ENCODE assay signal across 8 cellular contexts in the genomic region with DNA sequence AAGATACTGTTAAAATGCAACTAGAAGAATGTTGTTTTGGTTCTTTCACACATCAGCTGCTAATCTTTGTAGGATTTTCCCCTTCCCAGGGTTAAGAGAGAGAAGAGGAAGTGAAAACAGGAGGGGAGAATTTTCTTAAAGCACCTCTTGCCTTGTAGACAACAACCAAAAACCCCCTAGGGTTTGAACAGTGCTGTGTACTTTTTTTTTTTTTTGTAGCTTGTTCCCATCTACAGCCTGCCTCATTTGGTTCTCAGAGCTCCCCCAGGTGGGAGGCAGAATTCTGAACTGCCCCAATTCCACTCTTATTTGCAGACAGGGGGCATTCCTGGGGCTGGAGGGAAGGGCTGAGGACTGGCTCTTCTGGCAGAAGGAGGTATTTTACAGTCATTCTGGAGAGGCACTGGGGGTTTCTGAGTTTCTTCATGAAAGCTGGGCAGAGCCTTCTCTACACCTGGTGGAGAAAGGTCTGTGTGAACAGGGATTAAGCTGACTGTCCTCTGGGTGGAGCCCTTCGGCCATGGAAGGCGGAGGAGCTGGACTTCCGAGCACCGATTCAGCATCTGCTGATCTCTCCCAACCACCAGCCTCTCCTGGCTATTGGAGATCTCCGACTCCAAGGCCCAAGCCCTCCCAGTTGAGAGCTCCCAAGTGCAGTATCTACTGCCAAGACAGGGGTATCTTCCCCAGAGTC. TPM values are rescaled to one million over a fixed set of nuclear protein-coding genes. Genes with fewer than 3 reads are reported as not detected.
DNase-seq lines count a peak whose midpoint lies in the region; ATAC-seq, FAIRE-seq and TF ChIP-seq lines count a peak whose summit lies in the region.

No MANE protein-coding gene starts in this region.

- no peaks in the 10 kb centered on the region for H3K9me3 ChIP-seq in effector memory CD4-positive, alpha-beta T cell (ENCODE audit: control insufficient read depth, low read length)
- no peaks in the 10 kb centered on the region for H3K9me3 ChIP-seq in naive thymus-derived CD4-positive, alpha-beta T cell (ENCODE audit: control insufficient read depth in 2 of 3, low read length in 3 of 3)

- ATAC-seq in GM21529 (IDR thresholded peaks at IDR 0.05; ENCODE audit: unreplicated experiment) (peak; percentile 57), SK-N-SH treated with all-trans-retinoic acid at 6 μM for 48 hours (peak; percentile 55)
- peak; percentile 79 for ATAC-seq in naive thymus-derived CD4-positive, alpha-beta T cell

- POLR2A ChIA-PET in naive thymus-derived CD4-positive, alpha-beta T cell (lab: Charles Lee): interaction anchor here (0.6 to 29.4 kb wide), 17 partner anchors 11 to 475 kb away, joined by 3 to 2132 read pairs (median 7); partner anchors contain the start of genes CCR7 and TOP2A

- peaks cover 49% of the 10 kb centered on the region for H3K4me1 ChIP-seq in effector memory CD4-positive, alpha-beta T cell (ENCODE audit: control insufficient read depth, insufficient read depth, low read length, poor library complexity, severe bottlenecking)
- peaks cover 50 to 77% of the 10 kb centered on the region in 2 donors for H3K4me1 ChIP-seq in naive thymus-derived CD4-positive, alpha-beta T cell (ENCODE audit: control insufficient read depth in 2 of 2, insufficient read depth in 2 of 2, low read length in 2 of 2)

- H3K9me3 Mint-ChIP-seq in naive thymus-derived CD4-positive, alpha-beta T cell: no peaks in the 10 kb centered on the region

- peak overlapping the region; percentile 71 to 88 (median 82) for H3K4me3 Mint-ChIP-seq in naive thymus-derived CD4-positive, alpha-beta T cell

- CTCF ChIA-PET in naive thymus-derived CD4-positive, alpha-beta T cell (lab: Charles Lee): interaction anchor here (0.5 to 16.4 kb wide), 36 partner anchors 10 to 308 kb away, joined by 3 to 425 read pairs (median 5); partner anchors contain the start of genes CCR7 and IGFBP4

- no peaks in the 10 kb centered on the region for H3K36me3 ChIP-seq in effector memory CD4-positive, alpha-beta T cell (ENCODE audit: control insufficient read depth, insufficient read depth, low read length)
- no peaks in the 10 kb centered on the region for H3K36me3 ChIP-seq in naive thymus-derived CD4-positive, alpha-beta T cell (ENCODE audit: control insufficient read depth in 2 of 3, insufficient read depth in 3 of 3, low read length in 3 of 3)

- H3K4me3 ChIP-seq in effector memory CD4-positive, alpha-beta T cell (ENCODE audit: insufficient read depth, low read depth, low read length, poor library complexity, severe bottlenecking): no peak overlapping the region
- H3K4me3 ChIP-seq in naive thymus-derived CD4-positive, alpha-beta T cell (ENCODE audit: low read length): peak overlapping the region; percentile 31

- peak overlapping the region; percentile 95 for H3K27ac ChIP-seq in effector memory CD4-positive, alpha-beta T cell (ENCODE audit: insufficient read depth, low read length, poor library complexity, severe bottlenecking)
- H3K27ac ChIP-seq in naive thymus-derived CD4-positive, alpha-beta T cell (ENCODE audit: low read depth, low read length): peak overlapping the region; percentile 94

- no peaks in the 10 kb centered on the region for H3K27me3 Mint-ChIP-seq in naive thymus-derived CD4-positive, alpha-beta T cell

- no peaks in the 10 kb centered on the region for H3K27me3 ChIP-seq in effector memory CD4-positive, alpha-beta T cell (replicated peaks; ENCODE audit: control insufficient read depth, insufficient read depth, low read length, poor library complexity, severe bottlenecking)
- H3K27me3 ChIP-seq in naive thymus-derived CD4-positive, alpha-beta T cell (ENCODE audit: control insufficient read depth in 2 of 2, insufficient read depth in 2 of 2, low read length in 2 of 2): no peaks in the 10 kb centered on the region

- H3K36me3 Mint-ChIP-seq in naive thymus-derived CD4-positive, alpha-beta T cell: no peaks in the 10 kb centered on the region

- FAIRE-seq in HTR-8/SVneo (lab: Jason Lieb, UNC): no peak

- H3K27ac Mint-ChIP-seq in naive thymus-derived CD4-positive, alpha-beta T cell: peak overlapping the region; percentile 90 to 100 (median 98)

- peak; percentile 74 for DNase-seq in activated effector memory CD4-positive, alpha-beta T cell treated with anti-CD3 and anti-CD28 coated beads, Interleukin-2, amount 50 U/mL, for 16 hours
- DNase-seq in activated effector memory CD4-positive, alpha-beta T cell treated with Interleukin-2 at 50 U/mL for 16 hours: no peak
- DNase-seq in HTR-8/SVneo (ENCODE audit: insufficient read length, low spot score) (peak; percentile 87), LoVo (ENCODE audit: low spot score) (no peak)
- DNase-seq in effector memory CD4-positive, alpha-beta T cell: peak in 1 of 3 donors; percentile 36
- DNase-seq in naive thymus-derived CD4-positive, alpha-beta T cell: peak in 8 of 9 donors; percentile 24 to 82 (median 70)

- H3K4me1 Mint-ChIP-seq in naive thymus-derived CD4-positive, alpha-beta T cell: peaks cover 41 to 84% (median 79%) of the 10 kb centered on the region in 7 donors

- intact Hi-C loops in naive thymus-derived CD4-positive, alpha-beta T cell (cut with micrococcal nuclease): loop anchor here (1.0 kb wide), 12 partner anchors 8 to 257 kb away; partner anchors contain the start of gene CCR7 (in 2 of the 2)

TF ChIP-seq in SK-N-SH treated with all-trans-retinoic acid at 6 μM for 48 hours, 23 proteins besides CTCF, POLR2A, EP300 and RAD21:
- TF ChIP-seq, protein P1, sequence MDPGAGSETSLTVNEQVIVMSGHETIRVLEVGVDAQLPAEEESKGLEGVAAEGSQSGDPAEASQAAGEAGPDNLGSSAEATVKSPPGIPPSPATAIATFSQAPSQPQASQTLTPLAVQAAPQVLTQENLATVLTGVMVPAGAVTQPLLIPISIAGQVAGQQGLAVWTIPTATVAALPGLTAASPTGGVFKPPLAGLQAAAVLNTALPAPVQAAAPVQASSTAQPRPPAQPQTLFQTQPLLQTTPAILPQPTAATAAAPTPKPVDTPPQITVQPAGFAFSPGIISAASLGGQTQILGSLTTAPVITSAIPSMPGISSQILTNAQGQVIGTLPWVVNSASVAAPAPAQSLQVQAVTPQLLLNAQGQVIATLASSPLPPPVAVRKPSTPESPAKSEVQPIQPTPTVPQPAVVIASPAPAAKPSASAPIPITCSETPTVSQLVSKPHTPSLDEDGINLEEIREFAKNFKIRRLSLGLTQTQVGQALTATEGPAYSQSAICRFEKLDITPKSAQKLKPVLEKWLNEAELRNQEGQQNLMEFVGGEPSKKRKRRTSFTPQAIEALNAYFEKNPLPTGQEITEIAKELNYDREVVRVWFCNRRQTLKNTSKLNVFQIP (CRISPR knock-in tag; IDR thresholded peaks at IDR 0.05; ENCODE audit: borderline replicate concordance, low read depth): no peak
- no peak for TF ChIP-seq TSHZ2 (CRISPR knock-in tag; IDR thresholded peaks at IDR 0.05)

RNA-seq across cellular contexts. Expression of gene SMARCE1, which starts 32.2 kb away (rescaled TPM):
- 100 to 1,000 TPM in 1 of 5 experiments, 10 to 100 TPM in 4; 65.4 to 101 (median 79.2) TPM for total RNA-seq in naive thymus-derived CD4-positive, alpha-beta T cell
- 100 to 1,000 TPM; 142 to 184 TPM for polyA plus RNA-seq in naive thymus-derived CD4-positive, alpha-beta T cell

RNA-seq across cellular contexts. Expression of gene KRT222, which starts 49.5 kb away (rescaled TPM):
- not detected for total RNA-seq in naive thymus-derived CD4-positive, alpha-beta T cell
- polyA plus RNA-seq in naive thymus-derived CD4-positive, alpha-beta T cell: not detected

RNA-seq across cellular contexts. Expression of gene CCR7, which starts 50.2 kb away (rescaled TPM):
- 100 to 1,000 TPM; 153 to 675 (median 262) TPM for total RNA-seq in naive thymus-derived CD4-positive, alpha-beta T cell
- polyA plus RNA-seq in naive thymus-derived CD4-positive, alpha-beta T cell: 1,000 to 10,000 TPM; 1,350 to 2,301 TPM

Comparison
In these comparisons a context has a peak if more than half of its experiments do, and no peak if none do; other contexts are left out.
1. DNase-seq: peak in activated effector memory CD4-positive, alpha-beta T cell treated with anti-CD3 and anti-CD28 coated beads, Interleukin-2, amount 50 U/mL, for 16 hours (single experiment), HTR-8/SVneo (single experiment) and naive thymus-derived CD4-positive, alpha-beta T cell (8 of 9); none in activated effector memory CD4-positive, alpha-beta T cell treated with Interleukin-2 at 50 U/mL for 16 hours (single experiment) and LoVo (single experiment).
2. Peak in every context shown above with its lines, with median percentiles within 50 percentile points of each other: ATAC-seq.